Comparison of ENCODE assay signal across 1 cellular context in genomic region chr5:93584531-93585053, GRCh38.
TF ChIP-seq lines count a peak whose summit lies in the region.

No MANE protein-coding gene starts in this region.

TF ChIP-seq in HepG2, 621 proteins besides CTCF, POLR2A, EP300 and RAD21 (continues in another document):
- TF ChIP-seq RARG (CRISPR knock-in tag; IDR thresholded peaks at IDR 0.05; ENCODE audit: low read depth) (no peak), TEF (CRISPR knock-in tag; IDR thresholded peaks at IDR 0.05) (no peak), ZNF446 (CRISPR knock-in tag; IDR thresholded peaks at IDR 0.05) (no peak), AHDC1 (CRISPR knock-in tag; IDR thresholded peaks at IDR 0.05; ENCODE audit: borderline replicate concordance) (no peak), ARID4A (CRISPR knock-in tag; IDR thresholded peaks at IDR 0.05; ENCODE audit: borderline replicate concordance) (0 out of 2 replicates have a peak, but pooled peaks have one; percentile 4), PAXIP1 (CRISPR knock-in tag; conservative IDR thresholded peaks at IDR 0.05) (no peak), ZFYVE20 (CRISPR knock-in tag; IDR thresholded peaks at IDR 0.05; ENCODE audit: borderline replicate concordance, low read depth) (no peak), ZNF512 (CRISPR knock-in tag; IDR thresholded peaks at IDR 0.05) (no peak), ZNF816 (CRISPR knock-in tag; IDR thresholded peaks at IDR 0.05; ENCODE audit: borderline replicate concordance) (no peak), TFDP1 (CRISPR knock-in tag; IDR thresholded peaks at IDR 0.05; ENCODE audit: borderline replicate concordance) (no peak), ETV5 (CRISPR knock-in tag; IDR thresholded peaks at IDR 0.05; ENCODE audit: borderline replicate concordance) (no peak), ZNF549 (CRISPR knock-in tag; IDR thresholded peaks at IDR 0.05) (no peak), ZNF329 (CRISPR knock-in tag; IDR thresholded peaks at IDR 0.05; ENCODE audit: low read depth) (no peak), TEAD2 (CRISPR knock-in tag; IDR thresholded peaks at IDR 0.05) (no peak), MLXIP (CRISPR knock-in tag; IDR thresholded peaks at IDR 0.05; ENCODE audit: borderline replicate concordance) (no peak), EHMT2 (IDR thresholded peaks at IDR 0.05; ENCODE audit: borderline replicate concordance, low read depth, low read length) (no peak), ARID3A (IDR thresholded peaks at IDR 0.05; ENCODE audit: low read depth, low read length) (no peak), BRCA1 (CRISPR knock-in tag; IDR thresholded peaks at IDR 0.05) (no peak), XBP1 (CRISPR knock-in tag; IDR thresholded peaks at IDR 0.05) (no peak), HNRNPH1 (optimal IDR thresholded peaks at IDR 0.05; ENCODE audit: low read depth, low read length) (no peak), JDP2 (CRISPR knock-in tag; IDR thresholded peaks at IDR 0.05; ENCODE audit: borderline replicate concordance) (no peak), ZC3H13 (CRISPR knock-in tag; IDR thresholded peaks at IDR 0.05) (0 out of 2 replicates have a peak, but pooled peaks have one; percentile 5), ZNF775 (CRISPR knock-in tag; IDR thresholded peaks at IDR 0.05; ENCODE audit: borderline replicate concordance) (no peak), SMAD1 (CRISPR knock-in tag; IDR thresholded peaks at IDR 0.05; ENCODE audit: borderline replicate concordance, low read depth) (no peak), PHF8 (CRISPR knock-in tag; IDR thresholded peaks at IDR 0.05) (0 out of 2 replicates have a peak, but pooled peaks have one; percentile 11), PAWR (CRISPR knock-in tag; IDR thresholded peaks at IDR 0.05; ENCODE audit: borderline replicate concordance) (no peak), SNAPC2 (CRISPR knock-in tag; IDR thresholded peaks at IDR 0.05) (no peak)
